ENCODE assay signal across 33 cellular contexts in the genomic region with DNA sequence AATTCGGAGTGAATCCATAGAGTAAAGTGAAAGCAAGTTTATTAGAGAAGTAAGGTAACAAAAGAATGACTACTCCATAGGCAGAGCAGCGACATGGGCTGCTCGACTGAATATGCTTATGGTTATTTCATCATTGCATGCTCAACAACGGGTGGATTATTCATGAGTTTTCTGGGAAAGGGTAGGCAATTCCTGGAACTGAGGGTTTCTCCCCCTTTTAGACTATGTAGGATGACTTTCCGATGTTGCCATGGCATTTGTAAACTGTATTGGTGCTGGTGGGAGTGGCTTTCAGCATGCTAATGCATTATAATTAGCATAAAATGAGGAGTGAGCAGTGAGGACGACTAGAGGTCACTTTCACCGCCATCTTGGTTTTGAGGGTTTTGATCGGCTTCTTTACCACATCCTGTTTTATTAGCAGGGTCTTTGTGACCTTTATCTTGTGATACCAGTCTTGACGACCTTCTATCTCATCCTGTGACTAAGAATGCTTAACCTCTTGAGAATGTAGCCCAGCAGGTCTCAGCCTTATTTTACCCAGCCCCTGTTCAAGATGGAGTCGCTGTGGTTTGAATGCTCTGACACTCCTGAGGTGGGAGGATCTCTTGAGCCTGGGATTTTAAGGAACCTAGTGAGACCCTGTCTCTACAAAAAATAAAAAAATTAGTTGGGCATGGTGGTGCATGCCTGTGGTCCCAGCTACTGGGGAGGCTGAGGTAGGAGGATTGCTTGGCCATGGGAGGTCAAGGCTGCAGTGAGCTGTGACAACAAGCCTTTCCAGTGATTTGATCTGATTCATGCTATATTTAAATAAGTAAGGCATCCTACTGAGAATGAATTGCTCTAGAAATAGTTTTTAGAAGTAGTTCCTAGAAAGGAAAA. TPM values are rescaled to one million over a fixed set of nuclear protein-coding genes. Genes with fewer than 3 reads are reported as not detected.
"Had no signal": no experiment of that assay in that cellular context is flagged by ENCODE, and none has a peak within 500 bp of the region (broad histone marks: within the 10 kb centered on the region; RNA-seq: fewer than 3 reads in every experiment).

No MANE protein-coding gene starts in this region.

- H3K27me3 ChIP-seq: brain microvascular endothelial cell, dorsolateral prefrontal cortex, esophagus muscularis mucosa, foreskin keratinocyte, gastroesophageal sphincter, heart right ventricle had no signal

- DNase-seq: activated CD4-positive, alpha-beta memory T cell treated with anti-CD3 and anti-CD28 coated beads, Interleukin-2, amount 10 ng/mL, durations not matched to agents 7 days and 5 days; activated CD4-positive, alpha-beta T cell treated with anti-CD3 and anti-CD28 coated beads for 1 hour; activated CD4-positive, alpha-beta T cell treated with anti-CD3 and anti-CD28 coated beads for 4 hours; activated CD4-positive, alpha-beta T cell treated with anti-CD3 and anti-CD28 coated beads, Interleukin-2, amount 10 ng/mL, durations not matched to agents 7 days and 5 days; activated CD4-positive, alpha-beta T cell treated with anti-CD3 and anti-CD28 coated beads, Interleukin-2, amount 50 U/mL, for 4 hours; activated CD8-positive, alpha-beta memory T cell treated with anti-CD3 and anti-CD28 coated beads, Interleukin-2, amount 50 U/mL, for 48 hours; activated gamma-delta T cell; activated naive CD4-positive, alpha-beta T cell; activated naive CD4-positive, alpha-beta T cell treated with anti-CD3 and anti-CD28 coated beads, Interleukin-2, amount 10 ng/mL, durations not matched to agents 7 days and 5 days; activated T-cell treated with anti-CD3 and anti-CD28 coated beads for 4 hours; activated T-cell treated with anti-CD3 and anti-CD28 coated beads, Interleukin-2, amount 50 U/mL, for 24 hours; activated T-cell treated with anti-CD3 and anti-CD28 coated beads, Interleukin-2, amount 50 U/mL, for 72 hours; amniotic stem cell; anterior cingulate cortex; brain microvascular endothelial cell; dorsolateral prefrontal cortex; effector memory CD4-positive, alpha-beta T cell; endodermal cell; erythroblast; foreskin keratinocyte; heart right ventricle; T-helper 2 cell had no signal

- H3K9me3 ChIP-seq: esophagus muscularis mucosa, gastroesophageal sphincter, heart right ventricle had no signal

- ATAC-seq: activated naive CD4-positive, alpha-beta T cell treated with anti-CD3 and anti-CD28 coated beads, Interleukin-2, amount 50 U/mL, for 72 hours; activated T-cell treated with anti-CD3 and anti-CD28 coated beads, Interleukin-2, amount 50 U/mL, for 72 hours; foreskin keratinocyte; gastroesophageal sphincter; heart right ventricle; WTC11 had no signal

- H3K4me3 ChIP-seq: coronary artery, dorsolateral prefrontal cortex, esophagus muscularis mucosa, gastroesophageal sphincter, heart right ventricle had no signal

- H3K4me1 Mint-ChIP-seq: activated CD4-positive, alpha-beta memory T cell treated with anti-CD3 and anti-CD28 coated beads, Interleukin-2, amount 10 ng/mL, durations not matched to agents 7 days and 5 days; activated CD4-positive, alpha-beta T cell treated with anti-CD3 and anti-CD28 coated beads, Interleukin-2, amount 10 ng/mL, durations not matched to agents 7 days and 5 days; activated naive CD4-positive, alpha-beta T cell treated with anti-CD3 and anti-CD28 coated beads, Interleukin-2, amount 10 ng/mL, durations not matched to agents 7 days and 5 days had no signal

- H3K27me3 Mint-ChIP-seq: central memory CD8-positive, alpha-beta T cell had no signal

- H3K27ac Mint-ChIP-seq: activated CD4-positive, alpha-beta memory T cell treated with anti-CD3 and anti-CD28 coated beads, Interleukin-2, amount 10 ng/mL, durations not matched to agents 7 days and 5 days; activated CD4-positive, alpha-beta T cell treated with anti-CD3 and anti-CD28 coated beads, Interleukin-2, amount 10 ng/mL, durations not matched to agents 7 days and 5 days; activated naive CD4-positive, alpha-beta T cell treated with anti-CD3 and anti-CD28 coated beads, Interleukin-2, amount 10 ng/mL, durations not matched to agents 7 days and 5 days; activated naive CD4-positive, alpha-beta T cell treated with anti-CD3 and anti-CD28 coated beads, Interleukin-2, amount 50 U/mL, for 72 hours; activated T-cell treated with anti-CD3 and anti-CD28 coated beads, Interleukin-2, amount 50 U/mL, for 24 hours; activated T-cell treated with anti-CD3 and anti-CD28 coated beads, Interleukin-2, amount 50 U/mL, for 72 hours; dendritic cell treated with granulocyte-macrophage colony-stimulating factor and Interleukin-4, amounts not matched to agents 40 ng/mL and 50 ng/mL, for 4 days; endodermal cell; WTC11 had no signal

- H3K36me3 Mint-ChIP-seq: activated naive CD4-positive, alpha-beta T cell treated with anti-CD3 and anti-CD28 coated beads, Interleukin-2, amount 10 ng/mL, durations not matched to agents 7 days and 5 days; activated naive CD4-positive, alpha-beta T cell treated with anti-CD3 and anti-CD28 coated beads, Interleukin-2, amount 50 U/mL, for 72 hours; WTC11 had no signal

- H3K4me3 Mint-ChIP-seq: activated CD4-positive, alpha-beta memory T cell treated with anti-CD3 and anti-CD28 coated beads, Interleukin-2, amount 10 ng/mL, durations not matched to agents 7 days and 5 days; activated CD4-positive, alpha-beta T cell treated with anti-CD3 and anti-CD28 coated beads, Interleukin-2, amount 10 ng/mL, durations not matched to agents 7 days and 5 days; activated naive CD4-positive, alpha-beta T cell treated with anti-CD3 and anti-CD28 coated beads, Interleukin-2, amount 10 ng/mL, durations not matched to agents 7 days and 5 days; activated T-cell treated with anti-CD3 and anti-CD28 coated beads, Interleukin-2, amount 50 U/mL, for 24 hours; activated T-cell treated with anti-CD3 and anti-CD28 coated beads, Interleukin-2, amount 50 U/mL, for 72 hours; central memory CD8-positive, alpha-beta T cell; dendritic cell treated with granulocyte-macrophage colony-stimulating factor and Interleukin-4, amounts not matched to agents 40 ng/mL and 50 ng/mL, for 4 days; endodermal cell; WTC11 had no signal

- H3K9me3 Mint-ChIP-seq: activated CD4-positive, alpha-beta memory T cell treated with anti-CD3 and anti-CD28 coated beads, Interleukin-2, amount 10 ng/mL, durations not matched to agents 7 days and 5 days; activated CD4-positive, alpha-beta T cell treated with anti-CD3 and anti-CD28 coated beads, Interleukin-2, amount 10 ng/mL, durations not matched to agents 7 days and 5 days; activated naive CD4-positive, alpha-beta T cell treated with anti-CD3 and anti-CD28 coated beads, Interleukin-2, amount 10 ng/mL, durations not matched to agents 7 days and 5 days; activated naive CD4-positive, alpha-beta T cell treated with anti-CD3 and anti-CD28 coated beads, Interleukin-2, amount 50 U/mL, for 72 hours; activated T-cell treated with anti-CD3 and anti-CD28 coated beads, Interleukin-2, amount 50 U/mL, for 24 hours; activated T-cell treated with anti-CD3 and anti-CD28 coated beads, Interleukin-2, amount 50 U/mL, for 72 hours; central memory CD8-positive, alpha-beta T cell; dendritic cell treated with granulocyte-macrophage colony-stimulating factor and Interleukin-4, amounts not matched to agents 40 ng/mL and 50 ng/mL, for 4 days; endodermal cell had no signal

- H3K4me1 ChIP-seq: esophagus muscularis mucosa, foreskin keratinocyte, gastroesophageal sphincter, heart right ventricle had no signal

- H3K27ac ChIP-seq: brain microvascular endothelial cell, coronary artery, dorsolateral prefrontal cortex, esophagus muscularis mucosa, foreskin keratinocyte, gastroesophageal sphincter, heart right ventricle, VCaP had no signal

- FAIRE-seq: astrocyte, TTC549 had no signal

- H3K36me3 ChIP-seq: brain microvascular endothelial cell, esophagus muscularis mucosa, gastroesophageal sphincter, heart right ventricle had no signal

RNA-seq across cellular contexts. Expression of a gene that starts 9.5 kb away (rescaled TPM):
- total RNA-seq: activated CD4-positive, alpha-beta memory T cell treated with anti-CD3 and anti-CD28 coated beads, Interleukin-2, amount 10 ng/mL, durations not matched to agents 7 days and 5 days; activated CD4-positive, alpha-beta T cell treated with anti-CD3 and anti-CD28 coated beads, Interleukin-2, amount 10 ng/mL, durations not matched to agents 7 days and 5 days; activated naive CD4-positive, alpha-beta T cell treated with anti-CD3 and anti-CD28 coated beads, Interleukin-2, amount 50 U/mL, for 72 hours; T-helper 1 cell treated with Interleukin-12 subunit alpha and Interleukin-12 subunit beta and Interleukin-4 antibody, amounts not matched to agents 30 ng/mL and 1 ng/mL, for 36 hours had no signal
